Comparison of ENCODE assay signal across 2 cellular contexts in the genomic region with DNA sequence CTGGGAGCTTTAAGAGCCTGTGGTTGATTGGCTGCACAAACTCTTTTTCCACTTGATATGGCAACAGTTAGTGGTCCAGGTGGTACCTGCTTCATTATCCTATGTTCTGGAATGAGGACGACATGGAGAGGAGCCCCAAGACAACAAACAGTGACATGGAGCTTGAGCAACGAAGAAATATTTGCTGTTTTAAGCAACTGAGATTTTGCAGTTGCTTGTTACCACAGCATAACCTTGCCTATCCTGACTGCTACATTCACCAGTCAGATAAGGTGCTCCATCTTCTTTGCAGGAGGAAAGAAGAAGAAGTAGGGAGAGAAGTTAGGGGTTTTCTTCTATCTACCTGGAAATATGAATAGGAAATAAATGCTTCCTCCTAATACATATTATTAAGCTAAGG.
TF ChIP-seq lines count a peak whose summit lies in the region.

No MANE protein-coding gene starts in this region.

TF ChIP-seq in HepG2, 621 proteins besides CTCF, POLR2A, EP300 and RAD21:
- no peak for TF ChIP-seq GPN1 (CRISPR knock-in tag; IDR thresholded peaks at IDR 0.05; ENCODE audit: borderline replicate concordance)
- TF ChIP-seq ZNF12 (CRISPR knock-in tag; IDR thresholded peaks at IDR 0.05), result peak; percentile 96
TF ChIP-seq in HepG2: peak in this region for 1.

TF ChIP-seq in K562, 482 proteins besides CTCF, POLR2A, EP300 and RAD21:
- TF ChIP-seq NCOA4 (IDR thresholded peaks at IDR 0.05; ENCODE audit: partially characterized antibody) (no peak), MAZ (CRISPR knock-in tag; conservative IDR thresholded peaks at IDR 0.05 in 1 of 2, IDR thresholded peaks at IDR 0.05 in 1 of 2) (no peak), ZNF12 (CRISPR knock-in tag; IDR thresholded peaks at IDR 0.05) (peak; percentile 94), BCL6 (CRISPR knock-in tag; IDR thresholded peaks at IDR 0.05) (no peak)
- TF ChIP-seq, protein P1, sequence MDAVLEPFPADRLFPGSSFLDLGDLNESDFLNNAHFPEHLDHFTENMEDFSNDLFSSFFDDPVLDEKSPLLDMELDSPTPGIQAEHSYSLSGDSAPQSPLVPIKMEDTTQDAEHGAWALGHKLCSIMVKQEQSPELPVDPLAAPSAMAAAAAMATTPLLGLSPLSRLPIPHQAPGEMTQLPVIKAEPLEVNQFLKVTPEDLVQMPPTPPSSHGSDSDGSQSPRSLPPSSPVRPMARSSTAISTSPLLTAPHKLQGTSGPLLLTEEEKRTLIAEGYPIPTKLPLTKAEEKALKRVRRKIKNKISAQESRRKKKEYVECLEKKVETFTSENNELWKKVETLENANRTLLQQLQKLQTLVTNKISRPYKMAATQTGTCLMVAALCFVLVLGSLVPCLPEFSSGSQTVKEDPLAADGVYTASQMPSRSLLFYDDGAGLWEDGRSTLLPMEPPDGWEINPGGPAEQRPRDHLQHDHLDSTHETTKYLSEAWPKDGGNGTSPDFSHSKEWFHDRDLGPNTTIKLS (IDR thresholded peaks at IDR 0.05; ENCODE audit: borderline replicate concordance, low read depth), result no peak
TF ChIP-seq in K562: peak in this region for 1.
